ENCODE assay signal across 8 cellular contexts in genomic region chr6:163711615-163712568, GRCh38.
DNase-seq lines count a peak whose midpoint lies in the region; ATAC-seq and TF ChIP-seq lines count a peak whose summit lies in the region.

No MANE protein-coding gene starts in this region.

- H3K27me3 ChIP-seq in right atrium auricular region = no peaks in the 10 kb centered on the region

- peak in 1 of 2 donors; percentile 43 for TF ChIP-seq CTCF in right atrium auricular region (IDR thresholded peaks at IDR 0.05)

- DNase-seq in SW480 (ENCODE audit: low spot score) = peak; percentile 17
- peak; percentile 86 for DNase-seq in right atrium auricular region (ENCODE audit: low spot score)
- peak in 33 of 49 donors; percentile 9 to 70 (median 36) for DNase-seq in substantia nigra (lab: John Stamatoyannopoulos, UW)
- no peak for DNase-seq in A172 (ENCODE audit: low spot score)
- no peak for DNase-seq in NCI-H2029 (lab: John Stamatoyannopoulos, UW)
- DNase-seq in NCI-H226 = no peak

- ATAC-seq in GM18511 (IDR thresholded peaks at IDR 0.05; ENCODE audit: unreplicated experiment) (peak; percentile 50), HG02973 (IDR thresholded peaks at IDR 0.05; ENCODE audit: unreplicated experiment) (peak; percentile 20)

- H3K36me3 ChIP-seq in right atrium auricular region = no peaks in the 10 kb centered on the region

- peaks cover 0 to 63% of the 10 kb centered on the region in 2 donors for H3K4me1 ChIP-seq in right atrium auricular region

- peak overlapping the region; percentile 77 to 80 for H3K27ac ChIP-seq in right atrium auricular region
- H3K27ac ChIP-seq in substantia nigra (ENCODE audit: low read depth, low read length, poor library complexity, severe bottlenecking) = peak overlapping the region; percentile 19

- no peaks in the 10 kb centered on the region for H3K9me3 ChIP-seq in right atrium auricular region

- H3K4me3 ChIP-seq in right atrium auricular region = no peak overlapping the region

Comparison
In these comparisons a context has a peak if more than half of its experiments do, and no peak if none do; other contexts are left out.
1. DNase-seq: peak in SW480 (single experiment), right atrium auricular region (single experiment) and substantia nigra (33 of 49); none in A172 (single experiment), NCI-H2029 (single experiment) and NCI-H226 (single experiment).